ENCODE assay signal across 8 cellular contexts in the genomic region with DNA sequence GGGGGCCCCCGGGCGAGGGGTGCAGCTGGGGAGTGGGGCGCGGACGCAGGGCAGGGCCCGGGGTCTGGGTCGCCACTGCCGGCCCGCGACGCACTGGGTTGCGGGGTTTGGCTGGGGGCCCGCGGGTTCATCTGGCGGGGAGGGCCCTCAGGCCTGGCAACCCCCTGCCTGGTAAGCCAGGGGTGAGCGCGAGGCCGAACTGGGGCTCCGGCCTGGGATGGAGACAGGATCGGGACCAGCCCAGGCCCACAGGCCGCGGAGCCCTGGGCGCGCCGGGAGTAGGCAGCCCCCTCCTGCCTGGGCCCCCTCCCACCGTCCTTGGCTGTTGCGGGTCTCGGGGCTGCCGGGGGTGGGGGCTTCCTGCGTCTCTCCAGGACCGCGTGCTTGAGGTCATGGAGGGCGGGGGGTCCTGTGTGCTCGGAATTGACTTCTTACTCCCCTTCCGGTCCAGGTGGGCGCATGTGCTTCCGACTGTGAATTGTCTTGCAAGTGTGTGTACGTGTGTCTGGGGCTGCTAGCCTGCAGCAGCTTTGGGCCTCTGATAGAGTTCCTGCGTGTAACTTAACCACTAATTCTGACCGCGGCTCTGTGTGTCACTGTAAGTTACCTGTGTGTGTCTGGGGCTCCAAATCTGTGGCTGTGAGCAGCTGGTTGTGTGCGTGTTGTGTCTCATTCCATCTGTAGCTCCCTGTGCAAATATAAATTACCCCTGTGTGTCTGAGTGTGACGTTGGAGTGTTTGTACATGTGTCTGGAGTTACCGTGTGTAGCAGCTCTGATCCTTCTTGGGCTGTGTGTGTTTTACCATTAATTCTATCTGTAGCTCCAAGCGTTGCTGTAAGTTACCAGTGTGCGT. TPM values are rescaled to one million over a fixed set of nuclear protein-coding genes. Genes with fewer than 3 reads are reported as not detected.
DNase-seq lines count a peak whose midpoint lies in the region; ATAC-seq and TF ChIP-seq lines count a peak whose summit lies in the region.

No MANE protein-coding gene starts in this region.

- CTCF ChIA-PET in AG04450 (lab: Charles Lee): interaction anchor here (1.3 to 1.7 kb wide), 3 partner anchors 12 to 66 kb away, joined by 3 to 8 read pairs (median 5); no protein-coding TSS in a partner anchor

- no peak for TF ChIP-seq CTCF in AG04450 (IDR thresholded peaks at IDR 0.05; ENCODE audit: low read depth, low read length)

- H3K27me3 ChIP-seq in AG04450 (ENCODE audit: control insufficient read depth, insufficient read depth, low read length) (no peaks in the 10 kb centered on the region), muscle layer of duodenum (ENCODE audit: low read depth, low read length) (no peaks in the 10 kb centered on the region)

- H3K36me3 ChIP-seq in muscle layer of duodenum (ENCODE audit: control insufficient read depth in 1 of 2, insufficient read depth in 2 of 2, low read length in 2 of 2): peaks cover 0 to 4% of the 10 kb centered on the region in 2 donors

- no peak for DNase-seq in AG04450 (ENCODE audit: low read depth, low spot score)
- peak; percentile 83 for DNase-seq in NCI-H2227 (lab: John Stamatoyannopoulos, UW; ENCODE audit: unreplicated experiment)
- peak; percentile 82 for DNase-seq in activated CD8-positive, alpha-beta memory T cell treated with anti-CD3 and anti-CD28 coated beads for 24 hours
- peak; percentile 33 for DNase-seq in epidermal melanocyte (ENCODE audit: insufficient read length, low spot score)
- peak; percentile 33 for DNase-seq in superior temporal gyrus (ENCODE audit: extremely low spot score)

- H3K4me3 ChIP-seq in AG04450 (ENCODE audit: low read depth, low read length): peak overlapping the region; percentile 79
- H3K4me3 ChIP-seq in muscle layer of duodenum (ENCODE audit: low read depth in 1 of 2, low read length in 2 of 2): peak overlapping the region; percentile 77 to 86

- H3K9me3 ChIP-seq in AG04450 (ENCODE audit: control insufficient read depth, insufficient read depth, low read length): no peaks in the 10 kb centered on the region; the same call in 1 of the 2 replicates
- no peaks in the 10 kb centered on the region for H3K9me3 ChIP-seq in muscle layer of duodenum (ENCODE audit: control insufficient read depth in 1 of 2, low read length in 2 of 2)

- ATAC-seq in GM18909 (IDR thresholded peaks at IDR 0.05; ENCODE audit: poor library complexity, unreplicated experiment): no peak

- TF ChIP-seq POLR2A in GM19193 (IDR thresholded peaks at IDR 0.05; ENCODE audit: extremely low read depth, insufficient read depth, insufficient read length): peak; percentile 37

- H3K27ac ChIP-seq in AG04450 (ENCODE audit: low read depth, low read length) (peak overlapping the region; percentile 31), muscle layer of duodenum (ENCODE audit: low read length) (peak overlapping the region; percentile 88)

- POLR2A ChIA-PET in AG04450 (lab: Yijun Ruan, JAX): no interaction called here

- peaks cover 22 to 58% of the 10 kb centered on the region in 2 donors for H3K4me1 ChIP-seq in muscle layer of duodenum (ENCODE audit: control insufficient read depth in 1 of 2, insufficient read depth in 2 of 2, low read length in 2 of 2)

RNA-seq across cellular contexts. Expression of a gene that starts 0.8 kb away (rescaled TPM):
- polyA plus RNA-seq in AG04450 (2011; rRNA removed): 53.2 and 57.7 TPM in 2 replicates
- 61.5 and 72.9 TPM in 2 replicates for polyA minus RNA-seq in AG04450 (2011; rRNA and poly(A)+ RNA removed)

RNA-seq across cellular contexts. Expression of a gene that starts 29.4 kb away (rescaled TPM):
- polyA plus RNA-seq in AG04450 (2011; rRNA removed): 5.7 and 5.8 TPM in 2 replicates
- polyA minus RNA-seq in AG04450 (2011; rRNA and poly(A)+ RNA removed): 3.0 and 5.1 TPM in 2 replicates

RNA-seq across cellular contexts. Expression of a gene that starts 36.8 kb away (rescaled TPM):
- polyA plus RNA-seq in AG04450 (2011; rRNA removed): 3.9 and 4.0 TPM in 2 replicates
- polyA minus RNA-seq in AG04450 (2011; rRNA and poly(A)+ RNA removed): 11.1 and 11.7 TPM in 2 replicates

RNA-seq across cellular contexts. Expression of a gene that starts 40.6 kb away (rescaled TPM):
- not detected in 2 replicates for polyA plus RNA-seq in AG04450 (2011; rRNA removed)
- not detected in 2 replicates for polyA minus RNA-seq in AG04450 (2011; rRNA and poly(A)+ RNA removed)
